ENCODE assay signal across 15 cellular contexts in genomic region chr20:59723108-59723500, GRCh38.
A peak's percentile ranks its signal among the peaks of the same experiment; 100 is the strongest.
DNase-seq lines count a peak whose midpoint lies in the region; ATAC-seq and TF ChIP-seq lines count a peak whose summit lies in the region.
"Had no signal": no experiment of that assay in that cellular context is flagged by ENCODE, and none has a peak within 500 bp of the region (broad histone marks: within the 10 kb centered on the region; RNA-seq: fewer than 3 reads in every experiment).

No MANE protein-coding gene starts in this region.

- H3K9me3 ChIP-seq in gastroesophageal sphincter (no peaks in the 10 kb centered on the region), PC-3 (ENCODE audit: low read length) (no peaks in the 10 kb centered on the region), SJCRH30 (replicated peaks) (no peaks in the 10 kb centered on the region)
- H3K9me3 ChIP-seq: prostate gland, tibial nerve had no signal

- DNase-seq in Jurkat, Clone E6-1 (ENCODE audit: low read depth, low spot score), result peak; percentile 35
- DNase-seq in NOMO-1 treated with dmso at 0.1 percent for 144 hours (lab: John Stamatoyannopoulos, UW; ENCODE audit: unreplicated experiment), result peak; percentile 95
- peak; percentile 24 for DNase-seq in retina
- DNase-seq in PC-3, result no peak
- no peak for DNase-seq in SJCRH30
- no peak for DNase-seq in dermis blood vessel endothelial cell
- DNase-seq: activated CD8-positive, alpha-beta T cell treated with anti-CD3 and anti-CD28 coated beads for 36 hours; CD4-positive, CD25-positive, alpha-beta regulatory T cell; DMS79; naive thymus-derived CD8-positive, alpha-beta T cell had no signal

- TF ChIP-seq POLR2A in gastroesophageal sphincter (IDR thresholded peaks at IDR 0.05), result no peak

- ATAC-seq in gastroesophageal sphincter, result peak; percentile 37
- no peak for ATAC-seq in PC-3
- no peak for ATAC-seq in HG03280 (IDR thresholded peaks at IDR 0.05; ENCODE audit: unreplicated experiment)
- ATAC-seq: activated CD8-positive, alpha-beta T cell treated with anti-CD3 and anti-CD28 coated beads for 36 hours; naive thymus-derived CD8-positive, alpha-beta T cell; stimulated activated memory B cell treated with anti-CD40 and anti-IgM and Interleukin-4, amounts not matched to agents 10 μg/mL and 1 μg/mL and 100 μg/mL, for 72 hours had no signal

- H3K27me3 ChIP-seq in gastroesophageal sphincter (peaks cover 29% of the 10 kb centered on the region), PC-3 (ENCODE audit: low read length) (peaks cover 92% of the 10 kb centered on the region), SJCRH30 (peaks cover 64% of the 10 kb centered on the region)

- H3K4me3 ChIP-seq in Jurkat, Clone E6-1 (ENCODE audit: low read length), result no peak overlapping the region
- H3K4me3 ChIP-seq in gastroesophageal sphincter (no peak overlapping the region), PC-3 (ENCODE audit: low read length) (no peak overlapping the region), SJCRH30 (no peak overlapping the region)
- H3K4me3 ChIP-seq: prostate gland, tibial nerve had no signal

- no peaks in the 10 kb centered on the region for H3K9me2 ChIP-seq in PC-3 (replicated peaks; ENCODE audit: low read length)

- H3K27ac ChIP-seq in gastroesophageal sphincter, result no peak overlapping the region
- H3K27ac ChIP-seq in PC-3 (ENCODE audit: low read length), result no peak overlapping the region
- no peak overlapping the region for H3K27ac ChIP-seq in SJCRH30
- H3K27ac ChIP-seq: prostate gland, tibial nerve had no signal

- CTCF ChIA-PET in PC-3 (lab: Charles Lee), result no interaction called here

- H3K4me2 ChIP-seq in PC-3 (ENCODE audit: low read length), result no peak overlapping the region

- no peak overlapping the region for H2AFZ ChIP-seq in PC-3 (ENCODE audit: low read length)

- H3K36me3 ChIP-seq in gastroesophageal sphincter, result no peaks in the 10 kb centered on the region
- no peaks in the 10 kb centered on the region for H3K36me3 ChIP-seq in PC-3 (ENCODE audit: low read depth, low read length)
- no peaks in the 10 kb centered on the region for H3K36me3 ChIP-seq in SJCRH30
- H3K36me3 ChIP-seq: prostate gland, tibial nerve had no signal

- POLR2A ChIA-PET in PC-3 (lab: Charles Lee; ENCODE audit: unreplicated experiment), result no interaction called here

- intact Hi-C loops in PC-3 (cut with micrococcal nuclease), result no loop called here

- no peaks in the 10 kb centered on the region for H3K79me2 ChIP-seq in PC-3 (ENCODE audit: low read length)

- no peaks in the 10 kb centered on the region for H3K4me1 ChIP-seq in gastroesophageal sphincter
- H3K4me1 ChIP-seq in PC-3 (ENCODE audit: insufficient read depth, low read length), result no peaks in the 10 kb centered on the region
- H3K4me1 ChIP-seq in SJCRH30, result no peaks in the 10 kb centered on the region
- H3K4me1 ChIP-seq: prostate gland, tibial nerve had no signal

- TF ChIP-seq CTCF in gastroesophageal sphincter (IDR thresholded peaks at IDR 0.05) (no peak), PC-3 (conservative IDR thresholded peaks at IDR 0.05; ENCODE audit: low read depth, low read length) (no peak)

- WGBS in gastroesophageal sphincter (ENCODE audit: low coverage in 1 of 2), 2 donors, result 78 to 86% methylated on average over 4 to 5 of the region's 5 CpGs

- H4K20me1 ChIP-seq in PC-3 (ENCODE audit: low read length), result no peaks in the 10 kb centered on the region

- TF ChIP-seq EP300 in gastroesophageal sphincter (IDR thresholded peaks at IDR 0.05), result no peak

- no peaks in the 10 kb centered on the region for H3F3A ChIP-seq in PC-3 (ENCODE audit: low read length, unreplicated experiment)

- H3K9ac ChIP-seq in PC-3 (ENCODE audit: low read length), result no peak overlapping the region

- no TSS peak for BruUV-seq in PC-3 (replicated peaks; lab: Mats Ljungman, UMichigan)

Comparison
In these comparisons a context has a peak if more than half of its experiments do, and no peak if none do; other contexts are left out.
1. DNase-seq: peak in Jurkat, Clone E6-1 (single experiment), NOMO-1 treated with dmso at 0.1 percent for 144 hours (single experiment) and retina (single experiment); none in PC-3 (single experiment), SJCRH30 (0 of 2) and dermis blood vessel endothelial cell (single experiment).